In the genomic region with DNA sequence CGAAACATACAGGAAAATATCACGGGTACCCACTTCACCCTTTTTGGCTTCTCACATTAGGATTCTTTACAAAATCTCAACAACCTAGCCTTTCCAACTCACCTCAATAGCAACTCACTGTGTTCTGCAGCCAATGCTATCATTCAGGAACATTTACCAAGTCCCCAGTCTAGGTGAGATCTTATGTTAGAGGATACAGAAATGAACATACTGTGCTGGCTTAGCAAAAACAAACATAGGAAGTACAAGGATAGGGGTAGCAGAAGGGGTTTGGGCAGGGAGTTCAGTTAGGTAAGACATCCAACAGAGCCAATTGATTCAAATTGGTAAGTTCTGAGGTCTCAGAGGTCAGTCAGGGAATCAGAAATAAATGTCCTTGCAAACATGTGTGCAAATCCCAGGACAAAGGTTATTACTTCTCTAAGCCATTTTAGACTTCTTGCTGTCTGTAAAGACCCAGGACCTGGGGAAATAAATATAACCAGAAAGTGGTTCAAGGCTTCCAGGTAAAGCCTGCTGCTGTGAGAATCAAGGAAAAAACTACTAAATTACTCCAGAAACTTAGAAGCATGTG, we compare ENCODE assay signal across 32 cellular contexts.
"Had no signal": no experiment of that assay in that cellular context is flagged by ENCODE, and none has a peak within 500 bp of the region (broad histone marks: within the 10 kb centered on the region; RNA-seq: fewer than 3 reads in every experiment).

No MANE protein-coding gene starts in this region.

- H3K4me1 ChIP-seq: ascending aorta, foreskin keratinocyte, gastrocnemius medialis had no signal

- H3K9me3 ChIP-seq: ascending aorta, gastrocnemius medialis had no signal

- ATAC-seq: activated naive CD4-positive, alpha-beta T cell treated with anti-CD3 and anti-CD28 coated beads, Interleukin-2, amount 50 U/mL, for 72 hours; activated T-cell treated with anti-CD3 and anti-CD28 coated beads, Interleukin-2, amount 50 U/mL, for 72 hours; foreskin keratinocyte; gastrocnemius medialis; heart right ventricle had no signal

- H3K36me3 ChIP-seq: ascending aorta, brain microvascular endothelial cell, esophagus muscularis mucosa, gastrocnemius medialis, heart right ventricle had no signal

- H3K27ac ChIP-seq: ascending aorta, brain microvascular endothelial cell, esophagus muscularis mucosa, foreskin keratinocyte, gastrocnemius medialis, heart right ventricle, VCaP had no signal

- FAIRE-seq: bronchial epithelial cell, colon, TTC549 had no signal

- DNase-seq: activated CD4-positive, alpha-beta memory T cell treated with anti-CD3 and anti-CD28 coated beads, Interleukin-2, amount 10 ng/mL, durations not matched to agents 7 days and 5 days; activated CD4-positive, alpha-beta T cell treated with anti-CD3 and anti-CD28 coated beads for 1 hour; activated CD4-positive, alpha-beta T cell treated with anti-CD3 and anti-CD28 coated beads for 4 hours; activated CD4-positive, alpha-beta T cell treated with anti-CD3 and anti-CD28 coated beads, Interleukin-2, amount 10 ng/mL, durations not matched to agents 7 days and 5 days; activated CD4-positive, alpha-beta T cell treated with anti-CD3 and anti-CD28 coated beads, Interleukin-2, amount 50 U/mL, for 4 hours; activated CD8-positive, alpha-beta memory T cell treated with anti-CD3 and anti-CD28 coated beads, Interleukin-2, amount 50 U/mL, for 48 hours; activated gamma-delta T cell; activated naive CD4-positive, alpha-beta T cell; activated naive CD4-positive, alpha-beta T cell treated with anti-CD3 and anti-CD28 coated beads, Interleukin-2, amount 10 ng/mL, durations not matched to agents 7 days and 5 days; activated naive CD8-positive, alpha-beta T cell treated with anti-CD3 and anti-CD28 coated beads, Interleukin-2, amount 10 ng/mL, durations not matched to agents 7 days and 5 days; activated T-cell treated with anti-CD3 and anti-CD28 coated beads for 4 hours; activated T-cell treated with anti-CD3 and anti-CD28 coated beads, Interleukin-2, amount 50 U/mL, for 24 hours; activated T-cell treated with anti-CD3 and anti-CD28 coated beads, Interleukin-2, amount 50 U/mL, for 72 hours; brain microvascular endothelial cell; caudate nucleus; cortex of kidney; dermis blood vessel endothelial cell; effector CD4-positive, alpha-beta T cell; effector memory CD8-positive, alpha-beta T cell; erythroblast; foreskin keratinocyte; gastrocnemius medialis; glutamatergic neuron; heart right ventricle; T-helper 2 cell had no signal

- H3K4me3 ChIP-seq: ascending aorta, esophagus muscularis mucosa, gastrocnemius medialis, heart right ventricle had no signal

- H3K27me3 ChIP-seq: ascending aorta, brain microvascular endothelial cell, esophagus muscularis mucosa, foreskin keratinocyte, gastrocnemius medialis, heart right ventricle had no signal
